ENCODE assay signal across 8 cellular contexts in the genomic region with DNA sequence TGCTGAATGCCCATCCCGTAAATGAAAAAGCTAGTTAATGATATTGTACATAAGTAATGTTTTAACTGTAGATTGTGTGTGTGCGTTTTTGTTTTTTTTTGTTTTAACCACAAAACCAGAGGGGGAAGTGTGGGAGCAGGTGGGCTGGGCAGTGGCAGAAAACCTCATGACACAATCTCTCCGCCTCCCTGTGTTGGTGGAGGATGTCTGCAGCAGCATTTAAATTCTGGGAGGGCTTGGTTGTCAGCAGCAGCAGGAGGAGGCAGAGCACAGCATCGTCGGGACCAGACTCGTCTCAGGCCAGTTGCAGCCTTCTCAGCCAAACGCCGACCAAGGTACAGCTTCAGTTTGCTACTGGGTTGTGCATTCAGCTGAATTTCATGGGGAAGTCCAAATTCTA. TPM values are rescaled to one million over a fixed set of nuclear protein-coding genes. Genes with fewer than 3 reads are reported as not detected.
DNase-seq lines count a peak whose midpoint lies in the region; ATAC-seq and TF ChIP-seq lines count a peak whose summit lies in the region.

A gene (plus strand): TSS at position 249 of the 400 bp plus-strand sequence. CDS start 1,182 bp downstream, outside the sequence.

- H3K27ac Mint-ChIP-seq in activated CD4-positive, alpha-beta T cell treated with anti-CD3 and anti-CD28 coated beads, Interleukin-2, amount 10 ng/mL, durations not matched to agents 7 days and 5 days, result no peak within 1 kb of the TSS

- H3K4me3 ChIP-seq in hepatocyte (no peak within 1 kb of the TSS), skeletal muscle tissue (ENCODE audit: low read length in 3 of 3) (no peak within 1 kb of the TSS), A673 (ENCODE audit: low read depth, low read length, poor library complexity, severe bottlenecking) (no peak within 1 kb of the TSS)

- no peaks in the 10 kb centered on the region for H3K36me3 ChIP-seq in hepatocyte (replicated peaks; ENCODE audit: insufficient read depth, low read depth)
- H3K36me3 ChIP-seq in skeletal muscle tissue (ENCODE audit: control insufficient read depth in 3 of 3, insufficient read depth in 3 of 3, low read length in 3 of 3), result no peaks in the 10 kb centered on the region
- H3K36me3 ChIP-seq in A673 (ENCODE audit: insufficient read depth, low read length, poor library complexity, severe bottlenecking), result no peaks in the 10 kb centered on the region

- H3K9me3 Mint-ChIP-seq in activated CD4-positive, alpha-beta T cell treated with anti-CD3 and anti-CD28 coated beads, Interleukin-2, amount 10 ng/mL, durations not matched to agents 7 days and 5 days, result no peaks in the 10 kb centered on the region

- H3K4me1 Mint-ChIP-seq in activated CD4-positive, alpha-beta T cell treated with anti-CD3 and anti-CD28 coated beads, Interleukin-2, amount 10 ng/mL, durations not matched to agents 7 days and 5 days, result peaks cover 10% of the 10 kb centered on the region

- no peak for TF ChIP-seq CTCF in hepatocyte (IDR thresholded peaks at IDR 0.05; ENCODE audit: poor library complexity)
- no peak for TF ChIP-seq CTCF in A673 (conservative IDR thresholded peaks at IDR 0.05; ENCODE audit: low read depth, low read length)

- no peaks in the 10 kb centered on the region for H4K20me1 ChIP-seq in hepatocyte (ENCODE audit: insufficient read depth, poor library complexity, severe bottlenecking)

- H2AFZ ChIP-seq in hepatocyte, result no peak within 1 kb of the TSS

- H3K9ac ChIP-seq in skeletal muscle tissue (ENCODE audit: low read depth in 1 of 3, low read length in 3 of 3), result no peak within 1 kb of the TSS

- intact Hi-C loops in A673 (cut with micrococcal nuclease; ENCODE audit: unreplicated experiment), result no loop called here

- peaks cover 46% of the 10 kb centered on the region for H3K27me3 Mint-ChIP-seq in activated CD4-positive, alpha-beta T cell treated with anti-CD3 and anti-CD28 coated beads, Interleukin-2, amount 10 ng/mL, durations not matched to agents 7 days and 5 days

- H3K9me3 ChIP-seq in hepatocyte (ENCODE audit: low read depth) (no peaks in the 10 kb centered on the region), skeletal muscle tissue (ENCODE audit: control insufficient read depth in 3 of 3, low read length in 3 of 3) (no peaks in the 10 kb centered on the region), A673 (ENCODE audit: low read depth, low read length, poor library complexity, severe bottlenecking) (no peaks in the 10 kb centered on the region)

- H3K27ac ChIP-seq in hepatocyte, result no peak within 1 kb of the TSS
- H3K27ac ChIP-seq in skeletal muscle tissue (ENCODE audit: low read depth, low read length), result no peak within 1 kb of the TSS
- H3K27ac ChIP-seq in A673 (ENCODE audit: low read depth, low read length, poor library complexity, severe bottlenecking), result no peak within 1 kb of the TSS

- DNase-seq in Daoy (ENCODE audit: low read depth), result peak; percentile 44
- peak; percentile 68 for DNase-seq in KG1 (lab: John Stamatoyannopoulos, UW)
- peak; percentile 28 for DNase-seq in activated CD4-positive, alpha-beta T cell treated with anti-CD3 and anti-CD28 coated beads, Interleukin-2, amount 10 ng/mL, durations not matched to agents 7 days and 5 days
- DNase-seq in hepatocyte (ENCODE audit: low spot score), result peak; percentile 13
- DNase-seq in NCI-H446 (lab: John Stamatoyannopoulos, UW), result no peak
- DNase-seq in A673 (ENCODE audit: low spot score), result no peak

- CTCF ChIA-PET in activated CD4-positive, alpha-beta T cell treated with anti-CD3 and anti-CD28 coated beads, Interleukin-2, amount 10 ng/mL, durations not matched to agents 7 days and 5 days (lab: Charles Lee), result interaction anchor here (1.3 kb wide), 1 partner anchor 122 kb away, joined by 3 read pairs; no protein-coding TSS in a partner anchor
- CTCF ChIA-PET in A673 (lab: Charles Lee), result no interaction called here

- ATAC-seq in GM19467 (IDR thresholded peaks at IDR 0.05; ENCODE audit: unreplicated experiment), result peak; percentile 79

- H3K4me1 ChIP-seq in hepatocyte (ENCODE audit: insufficient read depth), result no peaks in the 10 kb centered on the region
- no peaks in the 10 kb centered on the region for H3K4me1 ChIP-seq in skeletal muscle tissue (ENCODE audit: control insufficient read depth in 3 of 3, insufficient read depth in 3 of 3, low read length in 3 of 3)
- H3K4me1 ChIP-seq in A673 (ENCODE audit: insufficient read depth, low read length, poor library complexity, severe bottlenecking), result no peaks in the 10 kb centered on the region

- POLR2A ChIA-PET in activated CD4-positive, alpha-beta T cell treated with anti-CD3 and anti-CD28 coated beads, Interleukin-2, amount 10 ng/mL, durations not matched to agents 7 days and 5 days (lab: Charles Lee), result no interaction called here
- POLR2A ChIA-PET in A673 (lab: Charles Lee; ENCODE audit: low non-redundant PET), result no interaction called here

- peaks cover 18% of the 10 kb centered on the region for H3K27me3 ChIP-seq in hepatocyte
- no peaks in the 10 kb centered on the region for H3K27me3 ChIP-seq in skeletal muscle tissue (ENCODE audit: control insufficient read depth in 3 of 3, insufficient read depth in 3 of 3, low read length in 3 of 3)
- H3K27me3 ChIP-seq in A673 (replicated peaks; ENCODE audit: insufficient read depth, low read depth, low read length, poor library complexity), result no peaks in the 10 kb centered on the region

- no peak within 1 kb of the TSS for H3K4me2 ChIP-seq in hepatocyte

- H3K79me2 ChIP-seq in hepatocyte, result no peaks in the 10 kb centered on the region

- H3K36me3 Mint-ChIP-seq in activated CD4-positive, alpha-beta T cell treated with anti-CD3 and anti-CD28 coated beads, Interleukin-2, amount 10 ng/mL, durations not matched to agents 7 days and 5 days (ENCODE audit: low read depth), result no peaks in the 10 kb centered on the region

- no TSS peak for BruUV-seq in A673 (replicated peaks; lab: Mats Ljungman, UMichigan)

- H3K9me2 ChIP-seq in hepatocyte (replicated peaks; ENCODE audit: insufficient read depth), result no peaks in the 10 kb centered on the region

- 23% methylated on average over 8 of the region's 8 CpGs for WGBS in hepatocyte (ENCODE audit: low lambda C conversion rate, missing lambda C conversion rate)

- H3K4me3 Mint-ChIP-seq in activated CD4-positive, alpha-beta T cell treated with anti-CD3 and anti-CD28 coated beads, Interleukin-2, amount 10 ng/mL, durations not matched to agents 7 days and 5 days, result peak within 1 kb of the TSS; percentile 48

RNA-seq across cellular contexts. Expression of the gene that starts here (rescaled TPM):
- total RNA-seq in Daoy (2014; rRNA removed; shearing (Covaris generic)), result 2.3 and 11.0 TPM in 2 replicates
- total RNA-seq in activated CD4-positive, alpha-beta T cell treated with anti-CD3 and anti-CD28 coated beads, Interleukin-2, amount 10 ng/mL, durations not matched to agents 7 days and 5 days, result under 1 TPM; 0.17 to 0.79 TPM
- total RNA-seq in hepatocyte (175 and 225 TPM in 2 replicates), skeletal muscle tissue (156 TPM), A673 (2021) (0.87 and 0.99 TPM in 2 replicates)
- 244 and 466 TPM in 2 replicates for polyA plus RNA-seq in hepatocyte

Comparison
In these comparisons a context has a peak if more than half of its experiments do, and no peak if none do; other contexts are left out.
1. RNA of the gene that starts here (total RNA-seq): 175 to 225 TPM in hepatocyte and 156 TPM in skeletal muscle tissue (single experiment); 2.3 to 11.0 TPM in Daoy, 0.87 to 0.99 TPM in A673 and 0.17 to 0.79 TPM in activated CD4-positive, alpha-beta T cell treated with anti-CD3 and anti-CD28 coated beads, Interleukin-2, amount 10 ng/mL, durations not matched to agents 7 days and 5 days; every median in the first group is over 10 times any median in the second.
2. Peak in DNase-seq in activated CD4-positive, alpha-beta T cell treated with anti-CD3 and anti-CD28 coated beads, Interleukin-2, amount 10 ng/mL, durations not matched to agents 7 days and 5 days; RNA of the gene not detected or under 1 TPM.
3. DNase-seq: peak in Daoy (single experiment), KG1 (single experiment) and hepatocyte (single experiment); none in NCI-H446 (0 of 2) and A673 (single experiment).